Comparison of ENCODE assay signal across 38 cellular contexts in the genomic region with DNA sequence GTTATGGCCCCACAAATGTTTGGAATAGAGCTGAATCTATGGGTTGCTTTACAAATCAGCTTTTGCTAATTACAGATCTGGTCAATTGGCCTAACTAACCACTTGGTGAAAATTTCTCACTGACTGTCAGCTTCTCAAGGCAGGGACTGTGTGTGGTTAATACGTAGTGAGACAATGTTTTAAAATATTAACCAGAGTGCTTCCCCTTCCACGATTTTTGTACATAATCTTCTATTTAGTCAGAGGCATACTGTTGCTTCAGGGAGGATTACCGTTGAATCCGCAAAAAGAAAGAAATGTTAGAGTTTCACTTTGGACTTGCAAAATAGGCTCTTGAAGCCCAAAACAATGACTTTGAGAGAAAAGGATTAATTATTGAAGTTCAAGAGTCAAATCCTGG. TPM values are rescaled to one million over a fixed set of nuclear protein-coding genes. Genes with fewer than 3 reads are reported as not detected.
"Had no signal": no experiment of that assay in that cellular context is flagged by ENCODE, and none has a peak within 500 bp of the region (broad histone marks: within the 10 kb centered on the region; RNA-seq: fewer than 3 reads in every experiment).

No MANE protein-coding gene starts in this region.

- H3K9me3 Mint-ChIP-seq: activated naive CD8-positive, alpha-beta T cell treated with anti-CD3 and anti-CD28 coated beads, Interleukin-2, amount 10 ng/mL, durations not matched to agents 7 days and 5 days; activated T-cell treated with anti-CD3 and anti-CD28 coated beads, Interleukin-2, amount 50 U/mL, for 24 hours; activated T-helper 2 cell treated with anti-CD3 and anti-CD28 coated beads, Interferon-gamma antibody, Interleukin-2, Interleukin-4, amounts not matched to agents 10 μg/mL and 5 μg/mL and 100 μg/mL, durations not matched to agents 14 hours and 24 hours and 36 hours; central memory CD8-positive, alpha-beta T cell had no signal

- H3K4me3 ChIP-seq: ascending aorta, cardiac muscle cell, Peyer's patch had no signal

- H3K27me3 ChIP-seq: ascending aorta, cardiac muscle cell, Peyer's patch had no signal

- H3K27ac Mint-ChIP-seq: activated CD8-positive, alpha-beta T cell treated with anti-CD3 and anti-CD28 coated beads, Interleukin-2, amount 10 ng/mL, durations not matched to agents 7 days and 5 days; activated naive CD4-positive, alpha-beta T cell treated with anti-CD3 and anti-CD28 coated beads, Interleukin-2, amount 50 U/mL, for 24 hours; activated naive CD8-positive, alpha-beta T cell treated with anti-CD3 and anti-CD28 coated beads, Interleukin-2, amount 10 ng/mL, durations not matched to agents 7 days and 5 days; activated T-cell treated with anti-CD3 and anti-CD28 coated beads, Interleukin-2, amount 50 U/mL, for 24 hours; activated T-helper 2 cell treated with anti-CD3 and anti-CD28 coated beads, Interferon-gamma antibody, Interleukin-2, Interleukin-4, amounts not matched to agents 10 μg/mL and 5 μg/mL and 100 μg/mL, durations not matched to agents 14 hours and 24 hours and 36 hours had no signal

- H3K4me1 Mint-ChIP-seq: activated naive CD4-positive, alpha-beta T cell treated with anti-CD3 and anti-CD28 coated beads, Interleukin-2, amount 50 U/mL, for 24 hours; activated naive CD8-positive, alpha-beta T cell treated with anti-CD3 and anti-CD28 coated beads, Interleukin-2, amount 10 ng/mL, durations not matched to agents 7 days and 5 days; central memory CD8-positive, alpha-beta T cell had no signal

- ATAC-seq: activated CD8-positive, alpha-beta T cell treated with anti-CD3 and anti-CD28 coated beads, Interleukin-2, amount 10 ng/mL, durations not matched to agents 7 days and 5 days; PC-3; Right ventricle myocardium inferior; SK-N-SH treated with all-trans-retinoic acid at 6 μM for 48 hours had no signal

- H3K4me3 Mint-ChIP-seq: activated CD8-positive, alpha-beta T cell treated with anti-CD3 and anti-CD28 coated beads, Interleukin-2, amount 10 ng/mL, durations not matched to agents 7 days and 5 days; activated naive CD4-positive, alpha-beta T cell treated with anti-CD3 and anti-CD28 coated beads, Interleukin-2, amount 50 U/mL, for 24 hours; activated naive CD8-positive, alpha-beta T cell treated with anti-CD3 and anti-CD28 coated beads, Interleukin-2, amount 10 ng/mL, durations not matched to agents 7 days and 5 days; activated T-cell treated with anti-CD3 and anti-CD28 coated beads, Interleukin-2, amount 50 U/mL, for 24 hours; central memory CD8-positive, alpha-beta T cell had no signal

- H3K36me3 ChIP-seq: ascending aorta, cardiac muscle cell, Peyer's patch had no signal

- H3K9me3 ChIP-seq: ascending aorta, Peyer's patch had no signal

- DNase-seq: activated CD4-positive, alpha-beta T cell treated with anti-CD3 and anti-CD28 coated beads for 1 hour; activated CD4-positive, alpha-beta T cell treated with anti-CD3 and anti-CD28 coated beads for 48 hours; activated CD4-positive, CD25-positive, alpha-beta regulatory T cell; activated CD8-positive, alpha-beta T cell treated with anti-CD3 and anti-CD28 coated beads, Interleukin-2, amount 10 ng/mL, durations not matched to agents 7 days and 5 days; activated gamma-delta T cell; activated naive CD4-positive, alpha-beta T cell treated with Interleukin-2 at 50 U/mL for 16 hours; activated naive CD8-positive, alpha-beta T cell treated with anti-CD3 and anti-CD28 coated beads, Interleukin-2, amount 10 ng/mL, durations not matched to agents 7 days and 5 days; activated T-cell treated with anti-CD3 and anti-CD28 coated beads, Interleukin-2, amount 50 U/mL, for 24 hours; amygdala; Karpas-422; NCI-H1048; NCI-H1105 treated with DMSO at 0.1 percent for 48 hours; NCI-H1436; NCI-H1694; NCI-H1930; NCI-H2081 treated with DMSO at 0.1 percent for 48 hours; NCI-H226; NCI-H446 treated with DMSO at 0.1 percent for 48 hours; NCI-H524; NK-92 treated with Interleukin-12 subunit alpha and Interleukin-12 subunit beta, amount 100 ng/mL, for 24 hours; PC-3; Peyer's patch; SIG-M5; T-helper 1 cell; T-helper 2 cell; T-helper 9 cell had no signal

- H3K36me3 Mint-ChIP-seq: activated naive CD4-positive, alpha-beta T cell treated with anti-CD3 and anti-CD28 coated beads, Interleukin-2, amount 50 U/mL, for 24 hours; activated naive CD8-positive, alpha-beta T cell treated with anti-CD3 and anti-CD28 coated beads, Interleukin-2, amount 10 ng/mL, durations not matched to agents 7 days and 5 days had no signal

- H3K4me1 ChIP-seq: ascending aorta, Peyer's patch had no signal

- H3K27ac ChIP-seq: ascending aorta, cardiac muscle cell, Peyer's patch, RWPE1, VCaP had no signal

RNA-seq across cellular contexts. Expression of a gene that starts 14.9 kb away (rescaled TPM):
- total RNA-seq: activated CD8-positive, alpha-beta T cell treated with anti-CD3 and anti-CD28 coated beads, Interleukin-2, amount 10 ng/mL, durations not matched to agents 7 days and 5 days; activated naive CD8-positive, alpha-beta T cell treated with anti-CD3 and anti-CD28 coated beads, Interleukin-2, amount 10 ng/mL, durations not matched to agents 7 days and 5 days had no signal

RNA-seq across cellular contexts. Expression of a gene that starts 47.3 kb away (rescaled TPM):
- total RNA-seq: activated CD8-positive, alpha-beta T cell treated with anti-CD3 and anti-CD28 coated beads, Interleukin-2, amount 10 ng/mL, durations not matched to agents 7 days and 5 days; activated naive CD8-positive, alpha-beta T cell treated with anti-CD3 and anti-CD28 coated beads, Interleukin-2, amount 10 ng/mL, durations not matched to agents 7 days and 5 days; activated T-helper 2 cell treated with anti-CD3 and anti-CD28 coated beads, Interferon-gamma antibody, Interleukin-2, Interleukin-4, amounts not matched to agents 10 μg/mL and 5 μg/mL and 100 μg/mL, durations not matched to agents 14 hours and 24 hours and 36 hours; ascending aorta; cardiac muscle cell; MCF 10A; PC-3; Peyer's patch; Right ventricle myocardium inferior; SK-MEL-5 had no signal
- polyA plus RNA-seq: adipose tissue, cardiac muscle cell had no signal
